ENCODE assay signal across 11 cellular contexts in genomic region chr17:77831497-77832179, GRCh38.
DNase-seq lines count a peak whose midpoint lies in the region; ATAC-seq and TF ChIP-seq lines count a peak whose summit lies in the region.
"Had no signal": no experiment of that assay in that cellular context is flagged by ENCODE, and none has a peak within 500 bp of the region (broad histone marks: within the 10 kb centered on the region; RNA-seq: fewer than 3 reads in every experiment).

No MANE protein-coding gene starts in this region.

- H3K36me3 ChIP-seq in MG63 (no peaks in the 10 kb centered on the region), psoas muscle (ENCODE audit: insufficient read depth in 1 of 2, low read depth in 1 of 2) (no peaks in the 10 kb centered on the region)

- H3K27me3 ChIP-seq in MG63 (no peaks in the 10 kb centered on the region), psoas muscle (ENCODE audit: insufficient read depth in 3 of 3, low read length in 2 of 3) (no peaks in the 10 kb centered on the region)

- H3K4me1 ChIP-seq in psoas muscle = peaks cover 27% of the 10 kb centered on the region
- H3K4me1 ChIP-seq: foreskin keratinocyte had no signal

- intact Hi-C loops in psoas muscle (cut with DNase I) = no loop called here

- DNase-seq in AG08396 (ENCODE audit: low spot score) (peak; percentile 69), MG63 (peak; percentile 74), fibroblast of peridontal ligament (ENCODE audit: extremely low read depth) (peak; percentile 68), psoas muscle (peak in 1 of 2 donors; percentile 42), T-helper 1 cell (no peak)
- no peak for DNase-seq in activated CD4-positive, alpha-beta T cell treated with anti-CD3 and anti-CD28 coated beads, Interleukin-2, amount 50 U/mL, for 1 hour
- DNase-seq: foreskin keratinocyte, NCI-H1417 treated with DMSO at 0.1 percent for 48 hours had no signal

- TF ChIP-seq CTCF in psoas muscle (IDR thresholded peaks at IDR 0.05) = no peak

- peak overlapping the region; percentile 66 for H3K27ac ChIP-seq in psoas muscle
- H3K27ac ChIP-seq: foreskin keratinocyte had no signal

- no peak for ATAC-seq in psoas muscle
- ATAC-seq in HG02970 (IDR thresholded peaks at IDR 0.05; ENCODE audit: low FRiP score, unreplicated experiment) = no peak
- ATAC-seq in HG03469 (IDR thresholded peaks at IDR 0.05; ENCODE audit: unreplicated experiment) = no peak
- ATAC-seq: foreskin keratinocyte, WTC11 had no signal

- H3K4me3 ChIP-seq in MG63 (no peak overlapping the region), psoas muscle (no peak overlapping the region)

- H3K9me3 ChIP-seq in MG63 = no peaks in the 10 kb centered on the region; the same call in 1 of the 2 replicates
- no peaks in the 10 kb centered on the region for H3K9me3 ChIP-seq in psoas muscle

- WGBS in psoas muscle, 3 donors = 61 to 66% (median 62%) methylated on average over 16 of the region's 16 CpGs

Comparison
In these comparisons a context has a peak if more than half of its experiments do, and no peak if none do; other contexts are left out.
1. DNase-seq: peak in AG08396 (single experiment), MG63 (single experiment) and fibroblast of peridontal ligament (single experiment); none in T-helper 1 cell (0 of 5) and activated CD4-positive, alpha-beta T cell treated with anti-CD3 and anti-CD28 coated beads, Interleukin-2, amount 50 U/mL, for 1 hour (single experiment).